ENCODE assay signal across 8 cellular contexts in genomic region chr10:134743-135600, GRCh38. TPM values are rescaled to one million over a fixed set of nuclear protein-coding genes. Genes with fewer than 3 reads are reported as not detected.
DNase-seq lines count a peak whose midpoint lies in the region; ATAC-seq lines count a peak whose summit lies in the region.

Gene ZMYND11 (plus strand): TSS chr10:135455. CDS start chr10:180013, 44,558 bp downstream.

- DNase-seq in Daoy (ENCODE audit: low read depth) (peak; percentile 70), caudate nucleus (lab: John Stamatoyannopoulos, UW) (peak in 43 of 61 donors; percentile 14 to 79 (median 50)), islet precursor cell (peak; percentile 72), SHP77 treated with DMSO at 0.1 percent for 48 hours (lab: John Stamatoyannopoulos, UW) (no peak)
- peak; percentile 25 to 56 (median 38) for DNase-seq in activated CD4-positive, CD25-positive, alpha-beta regulatory T cell (lab: John Stamatoyannopoulos, UW)
- DNase-seq in stimulated activated CD4-positive, alpha-beta T cell treated with anti-CD3 and anti-CD28 coated beads, Interleukin-15, amount 100 ng/mL, for 1 hour (ENCODE audit: low read depth in 1 of 2, low spot score in 1 of 2) = peak; percentile 50 to 64

- no peaks in the 10 kb centered on the region for H3K9me3 ChIP-seq in HUES6 (ENCODE audit: control insufficient read depth, insufficient read depth, low read depth, low read length)

- ATAC-seq in GM21367 (IDR thresholded peaks at IDR 0.05; ENCODE audit: unreplicated experiment) = peak; percentile 35

- peak within 1 kb of the TSS; percentile 84 for H3K4me3 ChIP-seq in HUES6 (ENCODE audit: low read depth, low read length)

- H3K27ac ChIP-seq in HUES6 (ENCODE audit: low read depth, low read length) (peak within 1 kb of the TSS; percentile 74; the same call in 1 of the 2 replicates), caudate nucleus (ENCODE audit: low read depth, low read length) (peak within 1 kb of the TSS; percentile 67)

- H3K36me3 ChIP-seq in HUES6 (ENCODE audit: control insufficient read depth, insufficient read depth, low read length) = no peaks in the 10 kb centered on the region

- peaks cover 18% of the 10 kb centered on the region for H3K4me1 ChIP-seq in HUES6 (ENCODE audit: control insufficient read depth, insufficient read depth, low read length)

- H3K27me3 ChIP-seq in HUES6 (ENCODE audit: control insufficient read depth, insufficient read depth, low read length) = peaks cover 22% of the 10 kb centered on the region

- H3K9ac ChIP-seq in HUES6 (ENCODE audit: low read length) = peak within 1 kb of the TSS; percentile 89

RNA-seq across cellular contexts. Expression of gene ZMYND11, which starts in this region (rescaled TPM):
- total RNA-seq in Daoy (2014; rRNA removed; shearing (Covaris generic)) = 37.4 and 38.5 TPM in 2 replicates
